In genomic region chr22:29755889-29756288, GRCh38 we compare ENCODE assay signal across 1 cellular context.
TF ChIP-seq lines count a peak whose summit lies in the region.

No MANE protein-coding gene starts in this region.

TF ChIP-seq in WTC11, 78 proteins besides CTCF, POLR2A, EP300 and RAD21 (continued from another document):
- TF ChIP-seq AFF4 (CRISPR knock-in tag; IDR thresholded peaks at IDR 0.05; ENCODE audit: borderline replicate concordance) (no peak), ZNF219 (CRISPR knock-in tag; IDR thresholded peaks at IDR 0.05; ENCODE audit: borderline replicate concordance) (no peak), NR1H2 (CRISPR knock-in tag; IDR thresholded peaks at IDR 0.05) (no peak), ZNF423 (CRISPR knock-in tag; IDR thresholded peaks at IDR 0.05) (no peak), ZNF232 (CRISPR knock-in tag; IDR thresholded peaks at IDR 0.05) (no peak), MYBL2 (CRISPR knock-in tag; IDR thresholded peaks at IDR 0.05) (no peak), ARID4B (CRISPR knock-in tag; IDR thresholded peaks at IDR 0.05; ENCODE audit: borderline replicate concordance) (no peak), ZNF121 (CRISPR knock-in tag; IDR thresholded peaks at IDR 0.05) (no peak), ZNF138 (CRISPR knock-in tag; conservative IDR thresholded peaks at IDR 0.05) (no peak), FOXJ3 (CRISPR knock-in tag; IDR thresholded peaks at IDR 0.05; ENCODE audit: borderline replicate concordance) (no peak), GTF2I (CRISPR knock-in tag; conservative IDR thresholded peaks at IDR 0.05) (no peak), JAZF1 (CRISPR knock-in tag; IDR thresholded peaks at IDR 0.05) (no peak), NR3C1 (CRISPR knock-in tag; conservative IDR thresholded peaks at IDR 0.05; ENCODE audit: low read depth) (no peak)
